Comparison of ENCODE assay signal across 1 cellular context in genomic region chr7:50649259-50649885, GRCh38.
TF ChIP-seq lines count a peak whose summit lies in the region.

No MANE protein-coding gene starts in this region.

TF ChIP-seq in H1, 55 proteins besides CTCF, POLR2A, EP300 and RAD21:
- TF ChIP-seq, protein P1, sequence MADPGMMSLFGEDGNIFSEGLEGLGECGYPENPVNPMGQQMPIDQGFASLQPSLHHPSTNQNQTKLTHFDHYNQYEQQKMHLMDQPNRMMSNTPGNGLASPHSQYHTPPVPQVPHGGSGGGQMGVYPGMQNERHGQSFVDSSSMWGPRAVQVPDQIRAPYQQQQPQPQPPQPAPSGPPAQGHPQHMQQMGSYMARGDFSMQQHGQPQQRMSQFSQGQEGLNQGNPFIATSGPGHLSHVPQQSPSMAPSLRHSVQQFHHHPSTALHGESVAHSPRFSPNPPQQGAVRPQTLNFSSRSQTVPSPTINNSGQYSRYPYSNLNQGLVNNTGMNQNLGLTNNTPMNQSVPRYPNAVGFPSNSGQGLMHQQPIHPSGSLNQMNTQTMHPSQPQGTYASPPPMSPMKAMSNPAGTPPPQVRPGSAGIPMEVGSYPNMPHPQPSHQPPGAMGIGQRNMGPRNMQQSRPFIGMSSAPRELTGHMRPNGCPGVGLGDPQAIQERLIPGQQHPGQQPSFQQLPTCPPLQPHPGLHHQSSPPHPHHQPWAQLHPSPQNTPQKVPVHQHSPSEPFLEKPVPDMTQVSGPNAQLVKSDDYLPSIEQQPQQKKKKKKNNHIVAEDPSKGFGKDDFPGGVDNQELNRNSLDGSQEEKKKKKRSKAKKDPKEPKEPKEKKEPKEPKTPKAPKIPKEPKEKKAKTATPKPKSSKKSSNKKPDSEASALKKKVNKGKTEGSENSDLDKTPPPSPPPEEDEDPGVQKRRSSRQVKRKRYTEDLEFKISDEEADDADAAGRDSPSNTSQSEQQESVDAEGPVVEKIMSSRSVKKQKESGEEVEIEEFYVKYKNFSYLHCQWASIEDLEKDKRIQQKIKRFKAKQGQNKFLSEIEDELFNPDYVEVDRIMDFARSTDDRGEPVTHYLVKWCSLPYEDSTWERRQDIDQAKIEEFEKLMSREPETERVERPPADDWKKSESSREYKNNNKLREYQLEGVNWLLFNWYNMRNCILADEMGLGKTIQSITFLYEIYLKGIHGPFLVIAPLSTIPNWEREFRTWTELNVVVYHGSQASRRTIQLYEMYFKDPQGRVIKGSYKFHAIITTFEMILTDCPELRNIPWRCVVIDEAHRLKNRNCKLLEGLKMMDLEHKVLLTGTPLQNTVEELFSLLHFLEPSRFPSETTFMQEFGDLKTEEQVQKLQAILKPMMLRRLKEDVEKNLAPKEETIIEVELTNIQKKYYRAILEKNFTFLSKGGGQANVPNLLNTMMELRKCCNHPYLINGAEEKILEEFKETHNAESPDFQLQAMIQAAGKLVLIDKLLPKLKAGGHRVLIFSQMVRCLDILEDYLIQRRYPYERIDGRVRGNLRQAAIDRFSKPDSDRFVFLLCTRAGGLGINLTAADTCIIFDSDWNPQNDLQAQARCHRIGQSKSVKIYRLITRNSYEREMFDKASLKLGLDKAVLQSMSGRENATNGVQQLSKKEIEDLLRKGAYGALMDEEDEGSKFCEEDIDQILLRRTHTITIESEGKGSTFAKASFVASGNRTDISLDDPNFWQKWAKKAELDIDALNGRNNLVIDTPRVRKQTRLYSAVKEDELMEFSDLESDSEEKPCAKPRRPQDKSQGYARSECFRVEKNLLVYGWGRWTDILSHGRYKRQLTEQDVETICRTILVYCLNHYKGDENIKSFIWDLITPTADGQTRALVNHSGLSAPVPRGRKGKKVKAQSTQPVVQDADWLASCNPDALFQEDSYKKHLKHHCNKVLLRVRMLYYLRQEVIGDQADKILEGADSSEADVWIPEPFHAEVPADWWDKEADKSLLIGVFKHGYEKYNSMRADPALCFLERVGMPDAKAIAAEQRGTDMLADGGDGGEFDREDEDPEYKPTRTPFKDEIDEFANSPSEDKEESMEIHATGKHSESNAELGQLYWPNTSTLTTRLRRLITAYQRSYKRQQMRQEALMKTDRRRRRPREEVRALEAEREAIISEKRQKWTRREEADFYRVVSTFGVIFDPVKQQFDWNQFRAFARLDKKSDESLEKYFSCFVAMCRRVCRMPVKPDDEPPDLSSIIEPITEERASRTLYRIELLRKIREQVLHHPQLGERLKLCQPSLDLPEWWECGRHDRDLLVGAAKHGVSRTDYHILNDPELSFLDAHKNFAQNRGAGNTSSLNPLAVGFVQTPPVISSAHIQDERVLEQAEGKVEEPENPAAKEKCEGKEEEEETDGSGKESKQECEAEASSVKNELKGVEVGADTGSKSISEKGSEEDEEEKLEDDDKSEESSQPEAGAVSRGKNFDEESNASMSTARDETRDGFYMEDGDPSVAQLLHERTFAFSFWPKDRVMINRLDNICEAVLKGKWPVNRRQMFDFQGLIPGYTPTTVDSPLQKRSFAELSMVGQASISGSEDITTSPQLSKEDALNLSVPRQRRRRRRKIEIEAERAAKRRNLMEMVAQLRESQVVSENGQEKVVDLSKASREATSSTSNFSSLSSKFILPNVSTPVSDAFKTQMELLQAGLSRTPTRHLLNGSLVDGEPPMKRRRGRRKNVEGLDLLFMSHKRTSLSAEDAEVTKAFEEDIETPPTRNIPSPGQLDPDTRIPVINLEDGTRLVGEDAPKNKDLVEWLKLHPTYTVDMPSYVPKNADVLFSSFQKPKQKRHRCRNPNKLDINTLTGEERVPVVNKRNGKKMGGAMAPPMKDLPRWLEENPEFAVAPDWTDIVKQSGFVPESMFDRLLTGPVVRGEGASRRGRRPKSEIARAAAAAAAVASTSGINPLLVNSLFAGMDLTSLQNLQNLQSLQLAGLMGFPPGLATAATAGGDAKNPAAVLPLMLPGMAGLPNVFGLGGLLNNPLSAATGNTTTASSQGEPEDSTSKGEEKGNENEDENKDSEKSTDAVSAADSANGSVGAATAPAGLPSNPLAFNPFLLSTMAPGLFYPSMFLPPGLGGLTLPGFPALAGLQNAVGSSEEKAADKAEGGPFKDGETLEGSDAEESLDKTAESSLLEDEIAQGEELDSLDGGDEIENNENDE (IDR thresholded peaks at IDR 0.05; ENCODE audit: insufficient replicate concordance, low read length): no peak
- no peak for TF ChIP-seq ASH2L (IDR thresholded peaks at IDR 0.05; ENCODE audit: low read length)
- TF ChIP-seq BCL11A (IDR thresholded peaks at IDR 0.05; ENCODE audit: low read depth in 2 of 2, low read length in 2 of 2): no peak
- no peak for TF ChIP-seq RXRA (IDR thresholded peaks at IDR 0.05; ENCODE audit: insufficient read depth, low read depth, low read length)
- TF ChIP-seq SIN3A (conservative IDR thresholded peaks at IDR 0.05 in 1 of 2, IDR thresholded peaks at IDR 0.05 in 1 of 2; ENCODE audit: low read depth in 1 of 2, low read length in 2 of 2): no peak
- no peak for TF ChIP-seq ATF3 (IDR thresholded peaks at IDR 0.05; ENCODE audit: insufficient read depth, low read depth, low read length)
- TF ChIP-seq CEBPB (IDR thresholded peaks at IDR 0.05; ENCODE audit: low read depth, low read length): no peak
- no peak for TF ChIP-seq CHD2 (IDR thresholded peaks at IDR 0.05; ENCODE audit: low read length)
- TF ChIP-seq HDAC6 (IDR thresholded peaks at IDR 0.05; ENCODE audit: low read depth, low read length): no peak
- TF ChIP-seq JUN (IDR thresholded peaks at IDR 0.05; ENCODE audit: low read depth, low read length): no peak
- TF ChIP-seq NANOG (IDR thresholded peaks at IDR 0.05; ENCODE audit: insufficient read depth, low read depth, low read length, poor library complexity, severe bottlenecking): no peak
- TF ChIP-seq SIRT6 (IDR thresholded peaks at IDR 0.05; ENCODE audit: low read length): no peak
